9 cellular contexts compared by ENCODE assay signal in genomic region chr4:40205259-40206198, GRCh38. TPM values are rescaled to one million over a fixed set of nuclear protein-coding genes. Genes with fewer than 3 reads are reported as not detected.
A peak's percentile ranks its signal among the peaks of the same experiment; 100 is the strongest.
DNase-seq lines count a peak whose midpoint lies in the region; ATAC-seq and TF ChIP-seq lines count a peak whose summit lies in the region.
"Had no signal": no experiment of that assay in that cellular context is flagged by ENCODE, and none has a peak within 500 bp of the region (broad histone marks: within the 10 kb centered on the region; RNA-seq: fewer than 3 reads in every experiment).

No MANE protein-coding gene starts in this region.

- peak overlapping the region; percentile 4 for H2AFZ ChIP-seq in osteoblast (ENCODE audit: low read length)

- no peaks in the 10 kb centered on the region for H3K27me3 ChIP-seq in CD4-positive, alpha-beta T cell (ENCODE audit: control insufficient read depth, insufficient read depth, low read length)
- no peaks in the 10 kb centered on the region for H3K27me3 ChIP-seq in osteoblast (ENCODE audit: insufficient read depth, low read length)
- H3K27me3 ChIP-seq: body of pancreas had no signal

- CTCF ChIA-PET in CD4-positive, alpha-beta T cell (lab: Charles Lee), result interaction anchor here (0.7 to 2.2 kb wide), 6 partner anchors 10 to 120 kb away, joined by 3 to 10 read pairs (median 5); no protein-coding TSS in a partner anchor
- CTCF ChIA-PET in WTC11 (lab: Charles Lee), result interaction anchor here (0.6 to 2.4 kb wide), 3 partner anchors 24 to 985 kb away, joined by 3 to 5 read pairs (median 4); no protein-coding TSS in a partner anchor

- no peaks in the 10 kb centered on the region for H3K79me2 ChIP-seq in osteoblast (ENCODE audit: insufficient read depth, low read length)

- H3K4me1 ChIP-seq in osteoblast (ENCODE audit: insufficient read depth, low read length), result no peaks in the 10 kb centered on the region
- H3K4me1 ChIP-seq: body of pancreas had no signal

- no peak for DNase-seq in CD4-positive, alpha-beta T cell
- no peak for DNase-seq in WTC11 (ENCODE audit: low spot score)
- DNase-seq in osteoblast (ENCODE audit: insufficient read length, low spot score, missing footprints), result no peak
- DNase-seq in chondrocyte (ENCODE audit: low spot score), result no peak
- DNase-seq in AG08396 (ENCODE audit: low spot score), result no peak
- DNase-seq in omental fat pad (ENCODE audit: low spot score), result no peak

- no peak for TF ChIP-seq CTCF in CD4-positive, alpha-beta T cell (IDR thresholded peaks at IDR 0.05)
- TF ChIP-seq CTCF in WTC11 (IDR thresholded peaks at IDR 0.05) (no peak), osteoblast (IDR thresholded peaks at IDR 0.05; ENCODE audit: extremely low read depth, low read depth, low read length) (no peak), chondrocyte (IDR thresholded peaks at IDR 0.05) (no peak), omental fat pad (IDR thresholded peaks at IDR 0.05) (no peak)

- H3K27me3 Mint-ChIP-seq in CD4-positive, alpha-beta T cell, result no peaks in the 10 kb centered on the region
- H3K27me3 Mint-ChIP-seq in WTC11 (ENCODE audit: low read depth) (no peaks in the 10 kb centered on the region), chondrocyte (ENCODE audit: low read depth) (no peaks in the 10 kb centered on the region)

- H3K4me3 ChIP-seq in osteoblast (ENCODE audit: insufficient read depth, low read length), result no peak overlapping the region
- H3K4me3 ChIP-seq: body of pancreas had no signal

- POLR2A ChIA-PET in CD4-positive, alpha-beta T cell (lab: Charles Lee), result interaction anchor here (0.9 to 7.5 kb wide), 23 partner anchors 8 to 150 kb away, joined by 3 to 112 read pairs (median 8); partner anchors contain the start of genes N4BP2 and RHOH
- POLR2A ChIA-PET in WTC11 (lab: Charles Lee), result no interaction called here

- peak overlapping the region; percentile 99 for H3K27ac Mint-ChIP-seq in CD4-positive, alpha-beta T cell
- 0 out of 2 replicates have a peak overlapping the region, but pooled peaks have one; percentile 11 for H3K27ac Mint-ChIP-seq in WTC11
- H3K27ac Mint-ChIP-seq in chondrocyte (ENCODE audit: unreplicated experiment), result no peak overlapping the region

- no peaks in the 10 kb centered on the region for H3K9me3 Mint-ChIP-seq in CD4-positive, alpha-beta T cell
- H3K9me3 Mint-ChIP-seq in WTC11 (no peaks in the 10 kb centered on the region), chondrocyte (ENCODE audit: low read depth) (no peaks in the 10 kb centered on the region)

- H3K27ac ChIP-seq in CD4-positive, alpha-beta T cell (ENCODE audit: low read depth, low read length), result peak overlapping the region; percentile 99
- H3K27ac ChIP-seq in osteoblast (ENCODE audit: low read depth, low read length), result no peak overlapping the region

- no peaks in the 10 kb centered on the region for H3K9me3 ChIP-seq in CD4-positive, alpha-beta T cell (ENCODE audit: control insufficient read depth, low read length)
- H3K9me3 ChIP-seq in osteoblast (ENCODE audit: low read depth, low read length), result no peaks in the 10 kb centered on the region
- H3K9me3 ChIP-seq: body of pancreas had no signal

- H3K36me3 ChIP-seq in osteoblast (ENCODE audit: insufficient read depth, low read length), result no peaks in the 10 kb centered on the region

- H3K4me1 Mint-ChIP-seq in CD4-positive, alpha-beta T cell (ENCODE audit: low read depth), result peaks cover 79% of the 10 kb centered on the region
- H3K4me1 Mint-ChIP-seq in WTC11, result peaks cover 28% of the 10 kb centered on the region
- H3K4me1 Mint-ChIP-seq in chondrocyte (ENCODE audit: low read depth), result peaks cover 3% of the 10 kb centered on the region

- H4K20me1 ChIP-seq in osteoblast (ENCODE audit: insufficient read depth, low read length), result no peaks in the 10 kb centered on the region

- H3K4me3 Mint-ChIP-seq in CD4-positive, alpha-beta T cell, result peak overlapping the region; percentile 100
- H3K4me3 Mint-ChIP-seq in WTC11 (no peak overlapping the region), chondrocyte (ENCODE audit: unreplicated experiment) (no peak overlapping the region)

- peak; percentile 41 for ATAC-seq in CD4-positive, alpha-beta T cell (ENCODE audit: poor library complexity)
- ATAC-seq in GM19372 (IDR thresholded peaks at IDR 0.05; ENCODE audit: low read depth, unreplicated experiment) (peak; percentile 59), HG03378 (IDR thresholded peaks at IDR 0.05; ENCODE audit: unreplicated experiment) (peak; percentile 63), WTC11 (no peak), omental fat pad (ENCODE audit: low FRiP score) (no peak)
- ATAC-seq: body of pancreas had no signal

- H3K4me2 ChIP-seq in osteoblast (ENCODE audit: insufficient read depth, low read length), result no peak overlapping the region

- intact Hi-C loops in CD4-positive, alpha-beta T cell (cut with DNase I, micrococcal nuclease), result no loop called here

- peaks cover 88% of the 10 kb centered on the region for H3K36me3 Mint-ChIP-seq in CD4-positive, alpha-beta T cell (ENCODE audit: low read depth)
- H3K36me3 Mint-ChIP-seq in WTC11 (no peaks in the 10 kb centered on the region), chondrocyte (ENCODE audit: low read depth) (no peaks in the 10 kb centered on the region)

TF ChIP-seq in WTC11, 78 proteins besides CTCF, POLR2A, EP300 and RAD21:
- TF ChIP-seq RORB (CRISPR knock-in tag; IDR thresholded peaks at IDR 0.05) (no peak), MXD4 (CRISPR knock-in tag; IDR thresholded peaks at IDR 0.05; ENCODE audit: borderline replicate concordance) (no peak), ZNF396 (CRISPR knock-in tag; IDR thresholded peaks at IDR 0.05; ENCODE audit: borderline replicate concordance) (no peak), E2F4 (CRISPR knock-in tag; IDR thresholded peaks at IDR 0.05; ENCODE audit: borderline replicate concordance, low read depth) (no peak), ZBTB43 (CRISPR knock-in tag; IDR thresholded peaks at IDR 0.05) (no peak), ZNF425 (CRISPR knock-in tag; conservative IDR thresholded peaks at IDR 0.05) (no peak), KAT7 (CRISPR knock-in tag; IDR thresholded peaks at IDR 0.05; ENCODE audit: borderline replicate concordance) (no peak), IRF2 (CRISPR knock-in tag; IDR thresholded peaks at IDR 0.05; ENCODE audit: borderline replicate concordance, low read depth) (no peak), HMGA2 (CRISPR knock-in tag; IDR thresholded peaks at IDR 0.05) (no peak), ELF4 (CRISPR knock-in tag; IDR thresholded peaks at IDR 0.05; ENCODE audit: low read depth) (no peak), JUN (CRISPR knock-in tag; IDR thresholded peaks at IDR 0.05) (no peak), SMAD3 (CRISPR knock-in tag; IDR thresholded peaks at IDR 0.05; ENCODE audit: borderline replicate concordance) (no peak)
TF ChIP-seq in WTC11: peak in this region for 0.

RNA-seq across cellular contexts. Expression of gene RHOH, which starts 8.7 kb away (rescaled TPM):
- 100 to 1,000 TPM; 302 to 317 TPM for total RNA-seq in CD4-positive, alpha-beta T cell
- 3.9 to 8.7 TPM (median 7.4 TPM) in 3 replicates for total RNA-seq in WTC11 (2021)
- under 0.01 TPM in 1 of 2 replicates, not detected in the other for total RNA-seq in osteoblast
- total RNA-seq in chondrocyte, result not detected in 3 replicates
- 1 to 10 TPM; 1.8 to 5.8 (median 4.6) TPM for total RNA-seq in omental fat pad

Comparison
In these comparisons a context has a peak if more than half of its experiments do, and no peak if none do; other contexts are left out.
1. ATAC-seq: peak in CD4-positive, alpha-beta T cell (single experiment), GM19372 (single experiment) and HG03378 (single experiment); none in WTC11 (single experiment) and omental fat pad (single experiment).
2. RNA of gene RHOH, which starts 8.7 kb away (total RNA-seq): 302 to 317 TPM in CD4-positive, alpha-beta T cell; 3.9 to 8.7 TPM in WTC11, 1.8 to 5.8 TPM in omental fat pad, under 0.01 TPM in osteoblast and not detected in chondrocyte; every median in the first group is over 10 times any median in the second.